30 cellular contexts compared by ENCODE assay signal in the genomic region with DNA sequence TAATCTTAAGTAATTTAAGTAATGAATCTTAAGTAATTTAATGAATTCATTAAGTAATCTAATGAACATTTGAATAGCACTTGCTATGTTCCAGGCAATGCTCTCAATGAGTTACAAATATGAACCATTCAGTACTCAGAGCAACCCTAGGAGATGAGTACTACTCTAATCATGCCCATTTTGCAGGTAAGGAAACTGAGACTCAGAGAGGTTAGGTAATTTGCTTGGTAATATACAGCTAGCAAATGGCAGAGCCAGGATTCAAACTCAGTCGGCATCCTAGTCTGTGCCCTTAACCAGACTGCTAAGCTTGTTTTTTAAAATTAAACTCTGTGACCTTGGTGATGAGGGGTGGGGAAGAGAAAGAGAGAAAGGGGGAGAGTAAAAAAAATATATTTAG. TPM values are rescaled to one million over a fixed set of nuclear protein-coding genes. Genes with fewer than 3 reads are reported as not detected.
"Had no signal": no experiment of that assay in that cellular context is flagged by ENCODE, and none has a peak within 500 bp of the region (broad histone marks: within the 10 kb centered on the region; RNA-seq: fewer than 3 reads in every experiment).

No MANE protein-coding gene starts in this region.

- H3K27ac ChIP-seq: stomach, suprapubic skin, testis, thoracic aorta, thyroid gland, tibial artery, tibial nerve, transverse colon, upper lobe of left lung, upper lobe of right lung, uterus, vagina had no signal

- H3K4me3 Mint-ChIP-seq: stimulated activated effector memory CD8-positive, alpha-beta T cell treated with anti-CD3 and anti-CD28 coated beads, Interleukin-12 subunit alpha, Interleukin-12 subunit beta, amount 100 ng/mL, for 72 hours; stimulated activated memory B cell treated with anti-CD40 and anti-IgM and Interleukin-4, amounts not matched to agents 10 μg/mL and 1 μg/mL and 100 μg/mL, for 72 hours; stimulated activated naive B cell treated with anti-CD40 and anti-IgM and Interleukin-4, amounts not matched to agents 10 μg/mL and 1 μg/mL and 100 μg/mL, for 72 hours; stimulated activated naive CD8-positive, alpha-beta T cell treated with anti-CD3 and anti-CD28 coated beads, Interleukin-15, amount 100 ng/mL, for 72 hours; stimulated activated naive CD8-positive, alpha-beta T cell treated with anti-CD3 and anti-CD28 coated beads, Interleukin-15, Interleukin-2, amounts not matched to agents 100 ng/mL and 50 ng/mL, for 24 hours; type B pancreatic cell had no signal

- ATAC-seq: stimulated activated effector memory CD8-positive, alpha-beta T cell treated with anti-CD3 and anti-CD28 coated beads, Interleukin-12 subunit alpha, Interleukin-12 subunit beta, amount 100 ng/mL, for 72 hours; stimulated activated memory B cell treated with anti-CD40 and anti-IgM and Interleukin-4, amounts not matched to agents 10 μg/mL and 1 μg/mL and 100 μg/mL, for 72 hours; stimulated activated naive B cell treated with anti-CD40 and anti-IgM and Interleukin-4, amounts not matched to agents 10 μg/mL and 1 μg/mL and 100 μg/mL, for 72 hours; stimulated activated naive CD8-positive, alpha-beta T cell treated with anti-CD3 and anti-CD28 coated beads, Interleukin-15, amount 100 ng/mL, for 72 hours; stimulated activated naive CD8-positive, alpha-beta T cell treated with anti-CD3 and anti-CD28 coated beads, Interleukin-15, Interleukin-2, amounts not matched to agents 100 U/mL and 50 U/mL, for 24 hours; upper lobe of right lung had no signal

- H3K27ac Mint-ChIP-seq: stimulated activated effector memory CD8-positive, alpha-beta T cell treated with anti-CD3 and anti-CD28 coated beads, Interleukin-12 subunit alpha, Interleukin-12 subunit beta, amount 100 ng/mL, for 72 hours; stimulated activated memory B cell treated with anti-CD40 and anti-IgM and Interleukin-4, amounts not matched to agents 10 μg/mL and 1 μg/mL and 100 μg/mL, for 72 hours; stimulated activated naive B cell treated with anti-CD40 and anti-IgM and Interleukin-4, amounts not matched to agents 10 μg/mL and 1 μg/mL and 100 μg/mL, for 72 hours; stimulated activated naive CD8-positive, alpha-beta T cell treated with anti-CD3 and anti-CD28 coated beads, Interleukin-15, amount 100 ng/mL, for 72 hours; stimulated activated naive CD8-positive, alpha-beta T cell treated with anti-CD3 and anti-CD28 coated beads, Interleukin-15, Interleukin-2, amounts not matched to agents 100 ng/mL and 50 ng/mL, for 24 hours; type B pancreatic cell had no signal

- H3K4me3 ChIP-seq: stomach, suprapubic skin, testis, thoracic aorta, thyroid gland, tibial artery, tibial nerve, transverse colon, upper lobe of left lung, upper lobe of right lung, uterus, vagina had no signal

- H3K27me3 ChIP-seq: stomach, suprapubic skin, testis, thyroid gland, tibial artery, tibial nerve, transverse colon, upper lobe of left lung, upper lobe of right lung, uterus, vagina had no signal

- FAIRE-seq: urothelium cell line had no signal

- H3K36me3 Mint-ChIP-seq: stimulated activated effector memory CD8-positive, alpha-beta T cell treated with anti-CD3 and anti-CD28 coated beads, Interleukin-12 subunit alpha, Interleukin-12 subunit beta, amount 100 ng/mL, for 72 hours; stimulated activated memory B cell treated with anti-CD40 and anti-IgM and Interleukin-4, amounts not matched to agents 10 μg/mL and 1 μg/mL and 100 μg/mL, for 72 hours; type B pancreatic cell had no signal

- H3K36me3 ChIP-seq: stomach, suprapubic skin, thoracic aorta, thyroid gland, tibial artery, tibial nerve, transverse colon, upper lobe of left lung, upper lobe of right lung, uterus, vagina had no signal

- H3K27me3 Mint-ChIP-seq: stimulated activated memory B cell treated with anti-CD40 and anti-IgM and Interleukin-4, amounts not matched to agents 10 μg/mL and 1 μg/mL and 100 μg/mL, for 72 hours; stimulated activated naive B cell treated with anti-CD40 and anti-IgM and Interleukin-4, amounts not matched to agents 10 μg/mL and 1 μg/mL and 100 μg/mL, for 72 hours; stimulated activated naive CD8-positive, alpha-beta T cell treated with anti-CD3 and anti-CD28 coated beads, Interleukin-15, amount 100 ng/mL, for 72 hours; stimulated activated naive CD8-positive, alpha-beta T cell treated with anti-CD3 and anti-CD28 coated beads, Interleukin-15, Interleukin-2, amounts not matched to agents 100 ng/mL and 50 ng/mL, for 24 hours; type B pancreatic cell had no signal

- H3K9me3 ChIP-seq: stomach, suprapubic skin, testis, thoracic aorta, thyroid gland, tibial artery, transverse colon, upper lobe of left lung, upper lobe of right lung, uterus, vagina had no signal

- H3K9me3 Mint-ChIP-seq: stimulated activated effector memory CD8-positive, alpha-beta T cell treated with anti-CD3 and anti-CD28 coated beads, Interleukin-12 subunit alpha, Interleukin-12 subunit beta, amount 100 ng/mL, for 72 hours; stimulated activated memory B cell treated with anti-CD40 and anti-IgM and Interleukin-4, amounts not matched to agents 10 μg/mL and 1 μg/mL and 100 μg/mL, for 72 hours; stimulated activated naive B cell treated with anti-CD40 and anti-IgM and Interleukin-4, amounts not matched to agents 10 μg/mL and 1 μg/mL and 100 μg/mL, for 72 hours; stimulated activated naive CD8-positive, alpha-beta T cell treated with anti-CD3 and anti-CD28 coated beads, Interleukin-15, amount 100 ng/mL, for 72 hours; stimulated activated naive CD8-positive, alpha-beta T cell treated with anti-CD3 and anti-CD28 coated beads, Interleukin-15, Interleukin-2, amounts not matched to agents 100 ng/mL and 50 ng/mL, for 24 hours; type B pancreatic cell had no signal

- DNase-seq: stimulated activated CD4-positive, alpha-beta T cell treated with anti-CD3 and anti-CD28 coated beads, Interleukin-2, amount 100 ng/mL, for 48 hours; stimulated activated CD4-positive, alpha-beta T cell treated with anti-CD3 and anti-CD28 coated beads, Interleukin-4, amount 100 ng/mL, for 1 hour; stimulated activated CD4-positive, alpha-beta T cell treated with anti-CD3 and anti-CD28 coated beads, Interleukin-4, amount 100 ng/mL, for 24 hours; stimulated activated CD4-positive, alpha-beta T cell treated with anti-CD3 and anti-CD28 coated beads, Interleukin-4, amount 100 ng/mL, for 4 hours; stimulated activated CD8-positive, alpha-beta memory T cell treated with anti-CD3 and anti-CD28 coated beads, Interleukin-4, amount 100 ng/mL, for 48 hours; stimulated activated naive B cell treated with anti-CD40 and anti-IgM and Interleukin-4, amounts not matched to agents 10 μg/mL and 1 μg/mL and 100 μg/mL, for 72 hours; stimulated activated naive CD4-positive, alpha-beta T cell; stimulated activated naive CD4-positive, alpha-beta T cell treated with Interleukin-2 at 50 U/mL for 16 hours; stimulated activated naive CD8-positive, alpha-beta T cell treated with anti-CD3 and anti-CD28 coated beads, Interleukin-15, amount 100 ng/mL, for 72 hours; stimulated activated naive CD8-positive, alpha-beta T cell treated with anti-CD3 and anti-CD28 coated beads, Interleukin-15, Interleukin-2, amounts not matched to agents 100 U/mL and 50 U/mL, for 24 hours; stomach; substantia nigra; testis; thyroid gland; tibial artery; transverse colon; trophoblast cell; upper lobe of left lung; upper lobe of right lung; uterus had no signal

RNA-seq across cellular contexts. Expression of a gene that starts 25.6 kb away (rescaled TPM):
- total RNA-seq: temporal lobe had no signal
